1 cellular context compared by ENCODE assay signal in the genomic region with DNA sequence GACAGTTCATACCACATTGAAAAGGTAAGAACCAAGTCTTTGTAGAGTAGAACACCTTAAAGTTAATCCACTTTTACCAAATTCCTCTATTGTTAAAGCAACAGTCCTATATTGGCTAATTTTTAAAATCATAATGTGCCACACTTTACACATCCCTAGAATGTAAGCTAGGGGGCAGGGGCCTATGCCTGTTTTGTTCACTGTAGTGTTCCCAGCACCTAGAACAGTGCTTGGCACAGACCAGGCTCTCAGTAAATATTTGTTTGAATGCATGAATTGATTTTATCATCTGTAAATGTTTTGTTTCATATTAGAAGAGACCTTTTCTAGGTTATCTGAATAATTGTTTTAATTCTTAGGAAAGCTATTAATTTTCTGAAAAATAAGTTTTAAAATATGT.
TF ChIP-seq lines count a peak whose summit lies in the region.

No MANE protein-coding gene starts in this region.

TF ChIP-seq in WTC11, 78 proteins besides CTCF, POLR2A, EP300 and RAD21 (continued from another document):
- TF ChIP-seq, protein P1, sequence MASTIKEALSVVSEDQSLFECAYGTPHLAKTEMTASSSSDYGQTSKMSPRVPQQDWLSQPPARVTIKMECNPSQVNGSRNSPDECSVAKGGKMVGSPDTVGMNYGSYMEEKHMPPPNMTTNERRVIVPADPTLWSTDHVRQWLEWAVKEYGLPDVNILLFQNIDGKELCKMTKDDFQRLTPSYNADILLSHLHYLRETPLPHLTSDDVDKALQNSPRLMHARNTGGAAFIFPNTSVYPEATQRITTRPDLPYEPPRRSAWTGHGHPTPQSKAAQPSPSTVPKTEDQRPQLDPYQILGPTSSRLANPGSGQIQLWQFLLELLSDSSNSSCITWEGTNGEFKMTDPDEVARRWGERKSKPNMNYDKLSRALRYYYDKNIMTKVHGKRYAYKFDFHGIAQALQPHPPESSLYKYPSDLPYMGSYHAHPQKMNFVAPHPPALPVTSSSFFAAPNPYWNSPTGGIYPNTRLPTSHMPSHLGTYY (CRISPR knock-in tag; IDR thresholded peaks at IDR 0.05), result no peak
- TF ChIP-seq MYBL2 (CRISPR knock-in tag; IDR thresholded peaks at IDR 0.05) (no peak), TEAD1 (CRISPR knock-in tag; IDR thresholded peaks at IDR 0.05) (no peak)
